11 cellular contexts compared by ENCODE assay signal in genomic region chr5:55920784-55921183, GRCh38.
DNase-seq lines count a peak whose midpoint lies in the region; ATAC-seq, FAIRE-seq and TF ChIP-seq lines count a peak whose summit lies in the region.
"Had no signal": no experiment of that assay in that cellular context is flagged by ENCODE, and none has a peak within 500 bp of the region (broad histone marks: within the 10 kb centered on the region; RNA-seq: fewer than 3 reads in every experiment).

No MANE protein-coding gene starts in this region.

- no peaks in the 10 kb centered on the region for H3K27me3 ChIP-seq in Caco-2 (replicated peaks; ENCODE audit: control insufficient read depth, insufficient read depth, low read length)
- H3K27me3 ChIP-seq in SK-N-SH (ENCODE audit: insufficient read depth) = no peaks in the 10 kb centered on the region

- DNase-seq in Caco-2 (no peak), GM18507 (ENCODE audit: extremely low spot score, insufficient read length, low read depth) (no peak), SK-N-SH (no peak), inferior parietal cortex (ENCODE audit: extremely low spot score) (peak; percentile 14), coronary artery (ENCODE audit: low spot score) (no peak)

- H3K4me1 ChIP-seq in Caco-2 (peaks cover 58% of the 10 kb centered on the region), SK-N-SH (ENCODE audit: control insufficient read depth in 1 of 2, insufficient read depth in 2 of 2, low read depth in 1 of 2, low read length in 1 of 2) (no peaks in the 10 kb centered on the region)

- intact Hi-C loops in Caco-2 (cut with micrococcal nuclease; ENCODE audit: unreplicated experiment) = no loop called here

- no peaks in the 10 kb centered on the region for H3K9me3 Mint-ChIP-seq in Caco-2 (ENCODE audit: unreplicated experiment)
- H3K9me3 Mint-ChIP-seq: activated T-helper 17 cell treated with anti-CD3 and anti-CD28 coated beads, Interleukin-2, amount 50 U/mL, for 72 hours; T-helper 2 cell treated with Interferon-gamma antibody and Interleukin-4, amounts not matched to agents 5 μg/mL and 100 μg/mL, for 36 hours had no signal

- BruUV-seq in Caco-2 (replicated peaks; lab: Mats Ljungman, UMichigan) = no TSS peak

- no peaks in the 10 kb centered on the region for H3F3A ChIP-seq in SK-N-SH (replicated peaks; ENCODE audit: insufficient read depth)

- no peak for TF ChIP-seq CTCF in Caco-2 (IDR thresholded peaks at IDR 0.05; ENCODE audit: insufficient read depth in 1 of 2, low read depth in 1 of 2, low read length in 1 of 2, severe bottlenecking in 1 of 2, unreplicated experiment in 1 of 2)
- peak; percentile 55 for TF ChIP-seq CTCF in SK-N-SH (IDR thresholded peaks at IDR 0.05)
- no peak for TF ChIP-seq CTCF in coronary artery (IDR thresholded peaks at IDR 0.05)

- POLR2A ChIA-PET in Caco-2 (lab: Charles Lee) = no interaction called here
- POLR2A ChIA-PET in SK-N-SH (lab: Yijun Ruan, JAX) = no interaction called here

- no peak for TF ChIP-seq EP300 in SK-N-SH (IDR thresholded peaks at IDR 0.05; ENCODE audit: borderline replicate concordance in 1 of 2, low read depth in 1 of 2, low read length in 1 of 2)

- H2AFZ ChIP-seq in SK-N-SH (ENCODE audit: low read depth) = no peak overlapping the region

- CTCF ChIA-PET in Caco-2 (lab: Charles Lee) (no interaction called here), SK-N-SH (lab: Yijun Ruan, JAX) (interaction anchor here (1.0 to 2.7 kb wide), 4 partner anchors 10 to 22 kb away, joined by 3 to 10 read pairs (median 6); no protein-coding TSS in a partner anchor)

- no peak overlapping the region for H3K4me2 ChIP-seq in SK-N-SH

- peaks cover 4% of the 10 kb centered on the region for H3K36me3 Mint-ChIP-seq in Caco-2 (ENCODE audit: insufficient read depth, unreplicated experiment)

- H3K27ac ChIP-seq in SK-N-SH (ENCODE audit: low read depth in 2 of 2, low read length in 1 of 2) (no peak overlapping the region), coronary artery (no peak overlapping the region)

- no peak overlapping the region for H3K9ac ChIP-seq in SK-N-SH

- no peaks in the 10 kb centered on the region for H4K20me1 ChIP-seq in SK-N-SH (ENCODE audit: insufficient read depth)

- H3K27ac Mint-ChIP-seq in Caco-2 (ENCODE audit: unreplicated experiment) = peak overlapping the region; percentile 68
- H3K27ac Mint-ChIP-seq: activated T-helper 17 cell treated with anti-CD3 and anti-CD28 coated beads, Interleukin-2, amount 50 U/mL, for 72 hours; T-helper 2 cell treated with Interferon-gamma antibody and Interleukin-4, amounts not matched to agents 5 μg/mL and 100 μg/mL, for 36 hours had no signal

- TF ChIP-seq RAD21 in SK-N-SH (IDR thresholded peaks at IDR 0.05; ENCODE audit: low read length) = peak; percentile 73

- H3K9me3 ChIP-seq in Caco-2 (no peaks in the 10 kb centered on the region), SK-N-SH (no peaks in the 10 kb centered on the region)

- no peaks in the 10 kb centered on the region for H3K79me2 ChIP-seq in SK-N-SH (ENCODE audit: insufficient read depth)

- peaks cover 33% of the 10 kb centered on the region for H3K4me1 Mint-ChIP-seq in Caco-2 (ENCODE audit: low read depth, unreplicated experiment)

- no peak overlapping the region for H3K4me3 Mint-ChIP-seq in Caco-2 (ENCODE audit: unreplicated experiment)
- H3K4me3 Mint-ChIP-seq: activated T-helper 17 cell treated with anti-CD3 and anti-CD28 coated beads, Interleukin-2, amount 50 U/mL, for 72 hours; T-helper 2 cell treated with Interferon-gamma antibody and Interleukin-4, amounts not matched to agents 5 μg/mL and 100 μg/mL, for 36 hours had no signal

- no peaks in the 10 kb centered on the region for H3K27me3 Mint-ChIP-seq in Caco-2 (ENCODE audit: insufficient read depth, unreplicated experiment)
- H3K27me3 Mint-ChIP-seq: activated T-helper 17 cell treated with anti-CD3 and anti-CD28 coated beads, Interleukin-2, amount 50 U/mL, for 72 hours had no signal

- ATAC-seq in GM19328 (IDR thresholded peaks at IDR 0.05; ENCODE audit: unreplicated experiment) = no peak
- ATAC-seq in HG02938 (IDR thresholded peaks at IDR 0.05; ENCODE audit: unreplicated experiment) = no peak
- no peak for ATAC-seq in HG03280 (IDR thresholded peaks at IDR 0.05; ENCODE audit: unreplicated experiment)
- ATAC-seq: activated T-helper 17 cell treated with anti-CD3 and anti-CD28 coated beads, Interleukin-2, amount 50 U/mL, for 72 hours had no signal

- H3K4me3 ChIP-seq in Caco-2 (ENCODE audit: low read depth, low read length) (no peak overlapping the region), SK-N-SH (ENCODE audit: low read depth in 2 of 2, low read length in 1 of 2) (no peak overlapping the region), coronary artery (no peak overlapping the region)

- 64% methylated on average over 5 of the region's 5 CpGs for WGBS in SK-N-SH (ENCODE audit: low lambda C conversion rate)

- FAIRE-seq in GM18507 (lab: Jason Lieb, UNC) = peak; percentile 51
- FAIRE-seq: GM12891 had no signal

- H3K36me3 ChIP-seq in Caco-2 (ENCODE audit: control insufficient read depth, insufficient read depth, low read length) (no peaks in the 10 kb centered on the region), SK-N-SH (replicated peaks in 1 of 2; ENCODE audit: control insufficient read depth in 1 of 2, insufficient read depth in 2 of 2, low read length in 1 of 2) (no peaks in the 10 kb centered on the region)

- no peaks in the 10 kb centered on the region for H3K9me2 ChIP-seq in SK-N-SH

TF ChIP-seq in SK-N-SH, 30 proteins besides CTCF, POLR2A, EP300 and RAD21:
- peak; percentile 47; the same call in 1 of the 2 replicates for TF ChIP-seq SMC3 (IDR thresholded peaks at IDR 0.05; ENCODE audit: low read depth, low read length)
- no peak for TF ChIP-seq ZBTB33 (IDR thresholded peaks at IDR 0.05; ENCODE audit: borderline replicate concordance, low read depth)
